ENCODE assay signal across 2 cellular contexts in genomic region chr6:7315684-7316366, GRCh38.
TF ChIP-seq lines count a peak whose summit lies in the region.

No MANE protein-coding gene starts in this region.

TF ChIP-seq in GM23338, 12 proteins besides CTCF, POLR2A, EP300 and RAD21:
- TF ChIP-seq, protein P1, sequence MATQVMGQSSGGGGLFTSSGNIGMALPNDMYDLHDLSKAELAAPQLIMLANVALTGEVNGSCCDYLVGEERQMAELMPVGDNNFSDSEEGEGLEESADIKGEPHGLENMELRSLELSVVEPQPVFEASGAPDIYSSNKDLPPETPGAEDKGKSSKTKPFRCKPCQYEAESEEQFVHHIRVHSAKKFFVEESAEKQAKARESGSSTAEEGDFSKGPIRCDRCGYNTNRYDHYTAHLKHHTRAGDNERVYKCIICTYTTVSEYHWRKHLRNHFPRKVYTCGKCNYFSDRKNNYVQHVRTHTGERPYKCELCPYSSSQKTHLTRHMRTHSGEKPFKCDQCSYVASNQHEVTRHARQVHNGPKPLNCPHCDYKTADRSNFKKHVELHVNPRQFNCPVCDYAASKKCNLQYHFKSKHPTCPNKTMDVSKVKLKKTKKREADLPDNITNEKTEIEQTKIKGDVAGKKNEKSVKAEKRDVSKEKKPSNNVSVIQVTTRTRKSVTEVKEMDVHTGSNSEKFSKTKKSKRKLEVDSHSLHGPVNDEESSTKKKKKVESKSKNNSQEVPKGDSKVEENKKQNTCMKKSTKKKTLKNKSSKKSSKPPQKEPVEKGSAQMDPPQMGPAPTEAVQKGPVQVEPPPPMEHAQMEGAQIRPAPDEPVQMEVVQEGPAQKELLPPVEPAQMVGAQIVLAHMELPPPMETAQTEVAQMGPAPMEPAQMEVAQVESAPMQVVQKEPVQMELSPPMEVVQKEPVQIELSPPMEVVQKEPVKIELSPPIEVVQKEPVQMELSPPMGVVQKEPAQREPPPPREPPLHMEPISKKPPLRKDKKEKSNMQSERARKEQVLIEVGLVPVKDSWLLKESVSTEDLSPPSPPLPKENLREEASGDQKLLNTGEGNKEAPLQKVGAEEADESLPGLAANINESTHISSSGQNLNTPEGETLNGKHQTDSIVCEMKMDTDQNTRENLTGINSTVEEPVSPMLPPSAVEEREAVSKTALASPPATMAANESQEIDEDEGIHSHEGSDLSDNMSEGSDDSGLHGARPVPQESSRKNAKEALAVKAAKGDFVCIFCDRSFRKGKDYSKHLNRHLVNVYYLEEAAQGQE (IDR thresholded peaks at IDR 0.05; ENCODE audit: unreplicated experiment), result no peak
- TF ChIP-seq JUNB (IDR thresholded peaks at IDR 0.05; ENCODE audit: unreplicated experiment) (no peak), EZH2phosphoT487 (IDR thresholded peaks at IDR 0.05; ENCODE audit: unreplicated experiment) (no peak), ZNF462 (CRISPR knock-in tag; IDR thresholded peaks at IDR 0.05) (no peak), POLR2AphosphoS5 (IDR thresholded peaks at IDR 0.05; ENCODE audit: low read depth) (no peak), STAT1 (IDR thresholded peaks at IDR 0.05; ENCODE audit: unreplicated experiment) (no peak), ZNF114 (CRISPR knock-in tag; IDR thresholded peaks at IDR 0.05) (no peak), ZNF331 (CRISPR knock-in tag; IDR thresholded peaks at IDR 0.05; ENCODE audit: low read depth) (no peak), NANOG (IDR thresholded peaks at IDR 0.05; ENCODE audit: borderline replicate concordance) (no peak), EZH2 (IDR thresholded peaks at IDR 0.05; ENCODE audit: low read depth, unreplicated experiment) (no peak), CREB1 (CRISPR knock-in tag; IDR thresholded peaks at IDR 0.05; ENCODE audit: low read depth) (no peak)
- TF ChIP-seq, protein P2, sequence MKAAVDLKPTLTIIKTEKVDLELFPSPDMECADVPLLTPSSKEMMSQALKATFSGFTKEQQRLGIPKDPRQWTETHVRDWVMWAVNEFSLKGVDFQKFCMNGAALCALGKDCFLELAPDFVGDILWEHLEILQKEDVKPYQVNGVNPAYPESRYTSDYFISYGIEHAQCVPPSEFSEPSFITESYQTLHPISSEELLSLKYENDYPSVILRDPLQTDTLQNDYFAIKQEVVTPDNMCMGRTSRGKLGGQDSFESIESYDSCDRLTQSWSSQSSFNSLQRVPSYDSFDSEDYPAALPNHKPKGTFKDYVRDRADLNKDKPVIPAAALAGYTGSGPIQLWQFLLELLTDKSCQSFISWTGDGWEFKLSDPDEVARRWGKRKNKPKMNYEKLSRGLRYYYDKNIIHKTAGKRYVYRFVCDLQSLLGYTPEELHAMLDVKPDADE (IDR thresholded peaks at IDR 0.05), result no peak

TF ChIP-seq in K562, 482 proteins besides CTCF, POLR2A, EP300 and RAD21:
- no peak for TF ChIP-seq EWSR1 (IDR thresholded peaks at IDR 0.05; ENCODE audit: borderline replicate concordance, low read depth, partially characterized antibody)
- peak; percentile 68 for TF ChIP-seq NFYB (IDR thresholded peaks at IDR 0.05; ENCODE audit: extremely low read depth, insufficient read length)
- TF ChIP-seq SREBF1 (IDR thresholded peaks at IDR 0.05; ENCODE audit: borderline replicate concordance, low read depth, low read length), result 0 out of 2 replicates have a peak, but pooled peaks have one; percentile 61
